Comparison of ENCODE assay signal across 1 cellular context in the genomic region with DNA sequence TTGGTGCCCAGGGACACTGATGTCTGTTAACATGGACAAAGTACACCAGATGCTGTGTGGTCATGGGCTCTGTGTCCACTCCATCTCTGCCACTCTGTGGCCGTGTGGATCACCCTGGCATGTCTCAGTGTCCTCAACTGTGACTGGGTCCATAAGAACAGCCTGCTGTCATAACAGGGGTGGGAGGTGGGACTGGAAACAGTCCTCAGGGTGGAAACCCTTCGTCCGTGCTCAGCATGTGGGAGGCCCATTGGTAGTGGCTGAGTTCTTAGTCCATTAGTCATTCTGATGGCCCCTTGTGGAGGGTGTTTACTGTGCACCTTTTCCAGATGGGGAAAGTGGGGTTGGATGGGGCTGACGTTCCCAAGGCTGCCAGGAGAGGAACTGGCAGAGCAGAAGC.
TF ChIP-seq lines count a peak whose summit lies in the region.

No MANE protein-coding gene starts in this region.

TF ChIP-seq in IMR-90, 13 proteins besides CTCF, POLR2A, EP300 and RAD21:
- no peak for TF ChIP-seq NFE2L2 (IDR thresholded peaks at IDR 0.05; ENCODE audit: low read depth, low read length)
